8 cellular contexts compared by ENCODE assay signal in genomic region chr6:70706491-70707123, GRCh38. TPM values are rescaled to one million over a fixed set of nuclear protein-coding genes. Genes with fewer than 3 reads are reported as not detected.
DNase-seq lines count a peak whose midpoint lies in the region; ATAC-seq and TF ChIP-seq lines count a peak whose summit lies in the region.

No MANE protein-coding gene starts in this region.

- H3K36me3 ChIP-seq in kidney epithelial cell (ENCODE audit: control insufficient read depth, insufficient read depth, low read length), result no peaks in the 10 kb centered on the region

- ATAC-seq in HG02981 (IDR thresholded peaks at IDR 0.05; ENCODE audit: unreplicated experiment), result no peak

- H3K4me3 ChIP-seq in kidney epithelial cell (ENCODE audit: low read depth, low read length), result no peak overlapping the region

- peak; percentile 50 for DNase-seq in NCI-H2107 treated with DMSO at 0.1 percent for 48 hours (lab: John Stamatoyannopoulos, UW; ENCODE audit: unreplicated experiment)
- no peak for DNase-seq in NCI-H2107 (lab: John Stamatoyannopoulos, UW)
- peak; percentile 47 for DNase-seq in NCI-H1694 treated with DMSO at 0.1 percent for 48 hours (lab: John Stamatoyannopoulos, UW)
- peak; percentile 45 for DNase-seq in amniotic stem cell (lab: John Stamatoyannopoulos, UW)
- no peak for DNase-seq in kidney epithelial cell (ENCODE audit: low read depth)
- no peak for DNase-seq in activated CD8-positive, alpha-beta memory T cell treated with anti-CD3 and anti-CD28 coated beads for 24 hours
- no peak for DNase-seq in mesenteric fat pad (ENCODE audit: low spot score)

- no peaks in the 10 kb centered on the region for H3K27me3 ChIP-seq in kidney epithelial cell (ENCODE audit: control insufficient read depth, insufficient read depth, low read length)

- peak; percentile 40 for TF ChIP-seq CTCF in kidney epithelial cell (IDR thresholded peaks at IDR 0.05; ENCODE audit: insufficient read depth, low read length, poor library complexity, severe bottlenecking)

RNA-seq across cellular contexts. Expression of gene SMAP1, which starts 38.9 kb away (rescaled TPM):
- total RNA-seq in kidney epithelial cell, result 26.8 and 27.5 TPM in 2 replicates
- 27.6 TPM for total RNA-seq in mesenteric fat pad

Comparison
In these comparisons a context has a peak if more than half of its experiments do, and no peak if none do; other contexts are left out.
1. DNase-seq: peak in NCI-H2107 treated with DMSO at 0.1 percent for 48 hours (single experiment), NCI-H1694 treated with DMSO at 0.1 percent for 48 hours (single experiment) and amniotic stem cell (single experiment); none in NCI-H2107 (single experiment), kidney epithelial cell (single experiment), activated CD8-positive, alpha-beta memory T cell treated with anti-CD3 and anti-CD28 coated beads for 24 hours (single experiment) and mesenteric fat pad (single experiment).